1 cellular context compared by ENCODE assay signal in the genomic region with DNA sequence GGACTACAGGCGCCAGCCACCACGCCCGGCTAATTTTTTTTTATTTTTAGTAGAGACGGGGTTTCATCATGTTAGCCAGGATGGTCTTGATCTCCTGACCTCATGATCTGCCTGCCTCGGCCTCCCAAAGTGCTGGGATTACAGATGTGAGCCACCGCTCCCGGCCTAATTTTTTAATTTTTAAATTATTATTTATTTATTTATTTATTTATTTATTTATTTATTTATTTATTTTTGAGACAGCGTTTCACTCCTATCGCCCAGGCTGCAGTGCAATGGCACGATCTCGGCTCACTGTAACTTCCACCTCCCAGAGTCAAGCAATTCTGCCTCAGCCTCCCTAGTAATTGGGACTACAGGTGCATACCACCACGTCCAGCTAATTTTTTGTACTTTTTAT. TPM values are rescaled to one million over a fixed set of nuclear protein-coding genes. Genes with fewer than 3 reads are reported as not detected.
"Had no signal": no experiment of that assay in that cellular context is flagged by ENCODE, and none has a peak within 500 bp of the region (broad histone marks: within the 10 kb centered on the region; RNA-seq: fewer than 3 reads in every experiment).

No MANE protein-coding gene starts in this region.

RNA-seq across cellular contexts. Expression of gene CHRNE, which starts 33.8 kb away (rescaled TPM):
- total RNA-seq: foreskin keratinocyte had no signal
